ENCODE assay signal across 14 cellular contexts in the genomic region with DNA sequence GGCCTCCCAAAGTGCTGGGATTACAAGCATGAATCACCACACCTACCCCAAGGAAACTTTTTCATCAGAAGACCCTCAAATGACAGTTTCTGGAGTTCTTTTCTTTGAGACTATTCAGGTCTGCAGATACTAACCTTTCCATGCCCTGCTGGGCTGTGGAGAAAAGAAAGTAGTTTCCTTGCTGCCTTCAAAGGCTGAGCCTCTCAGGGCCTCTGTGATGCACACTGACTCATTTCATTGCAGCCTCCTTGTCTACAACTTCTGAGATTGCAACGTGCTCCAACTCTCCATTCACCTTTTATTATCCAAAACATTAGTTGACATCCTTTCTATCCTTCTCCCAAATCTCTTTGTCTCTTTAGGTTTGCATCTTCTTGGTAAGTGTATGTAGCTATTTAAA. TPM values are rescaled to one million over a fixed set of nuclear protein-coding genes. Genes with fewer than 3 reads are reported as not detected.
DNase-seq lines count a peak whose midpoint lies in the region; ATAC-seq and TF ChIP-seq lines count a peak whose summit lies in the region.
"Had no signal": no experiment of that assay in that cellular context is flagged by ENCODE, and none has a peak within 500 bp of the region (broad histone marks: within the 10 kb centered on the region; RNA-seq: fewer than 3 reads in every experiment).

No MANE protein-coding gene starts in this region.

- H3K36me3 ChIP-seq in DND-41 (ENCODE audit: insufficient read depth, low read length): no peaks in the 10 kb centered on the region
- H3K36me3 ChIP-seq: BLaER1 treated with 17β-estradiol and CSF1 and Interleukin-3, amounts not matched to agents 10 nM and 100 nM had no signal

- H2AFZ ChIP-seq in DND-41 (ENCODE audit: low read depth, low read length): peak overlapping the region; percentile 42; the same call in 1 of the 2 replicates

- H3K27ac ChIP-seq in DND-41 (ENCODE audit: low read length): peak overlapping the region; percentile 16; the same call in 1 of the 2 replicates
- H3K27ac ChIP-seq: BLaER1 treated with 17β-estradiol and CSF1 and Interleukin-3, amounts not matched to agents 10 nM and 100 nM had no signal

- H3K27ac Mint-ChIP-seq in activated CD4-positive, alpha-beta memory T cell treated with anti-CD3 and anti-CD28 coated beads, Interleukin-2, amount 10 ng/mL, durations not matched to agents 7 days and 5 days: peak overlapping the region; percentile 41

- H4K20me1 ChIP-seq in DND-41 (ENCODE audit: insufficient read depth, low read length): no peaks in the 10 kb centered on the region
- H4K20me1 ChIP-seq: BLaER1 treated with 17β-estradiol and CSF1 and Interleukin-3, amounts not matched to agents 10 nM and 100 nM had no signal

- no peaks in the 10 kb centered on the region for H3K9me3 ChIP-seq in DND-41 (ENCODE audit: insufficient read depth, low read length, severe bottlenecking)

- H3K27me3 Mint-ChIP-seq in activated CD4-positive, alpha-beta memory T cell treated with anti-CD3 and anti-CD28 coated beads, Interleukin-2, amount 10 ng/mL, durations not matched to agents 7 days and 5 days: no peaks in the 10 kb centered on the region

- DNase-seq in DND-41 (peak; percentile 49), HPDE6-E6E7 (ENCODE audit: extremely low spot score) (peak; percentile 17), fibroblast of mammary gland (ENCODE audit: low read depth) (peak; percentile 34), globus pallidus (ENCODE audit: low spot score) (no peak), retina (no peak), HK-2 (ENCODE audit: unreplicated experiment) (no peak)
- peak; percentile 46 for DNase-seq in activated CD4-positive, alpha-beta memory T cell treated with anti-CD3 and anti-CD28 coated beads, Interleukin-2, amount 10 ng/mL, durations not matched to agents 7 days and 5 days
- DNase-seq: NCI-H1092 treated with DMSO at 0.1 percent for 48 hours, NCI-H345 had no signal

- TF ChIP-seq CTCF in DND-41 (IDR thresholded peaks at IDR 0.05; ENCODE audit: borderline replicate concordance, extremely low read depth, low read length, poor library complexity, severe bottlenecking) (no peak), fibroblast of mammary gland (conservative IDR thresholded peaks at IDR 0.05; ENCODE audit: control insufficient read depth, insufficient read depth, low read depth, low read length) (no peak)

- H3K36me3 Mint-ChIP-seq in activated CD4-positive, alpha-beta memory T cell treated with anti-CD3 and anti-CD28 coated beads, Interleukin-2, amount 10 ng/mL, durations not matched to agents 7 days and 5 days (ENCODE audit: low read depth): peaks cover 20% of the 10 kb centered on the region

- POLR2A ChIA-PET in activated CD4-positive, alpha-beta memory T cell treated with anti-CD3 and anti-CD28 coated beads, Interleukin-2, amount 10 ng/mL, durations not matched to agents 7 days and 5 days (lab: Charles Lee): no interaction called here

- H3K9ac ChIP-seq in DND-41 (ENCODE audit: low read depth, low read length): no peak overlapping the region
- H3K9ac ChIP-seq: BLaER1 treated with 17β-estradiol and CSF1 and Interleukin-3, amounts not matched to agents 10 nM and 100 nM had no signal

- no peak overlapping the region for H3K4me3 Mint-ChIP-seq in activated CD4-positive, alpha-beta memory T cell treated with anti-CD3 and anti-CD28 coated beads, Interleukin-2, amount 10 ng/mL, durations not matched to agents 7 days and 5 days

- H3K4me1 ChIP-seq in DND-41 (ENCODE audit: insufficient read depth, low read length): peaks cover 47% of the 10 kb centered on the region

- no peaks in the 10 kb centered on the region for H3K27me3 ChIP-seq in DND-41 (ENCODE audit: insufficient read depth, low read length, poor library complexity)
- H3K27me3 ChIP-seq: BLaER1 treated with 17β-estradiol and CSF1 and Interleukin-3, amounts not matched to agents 10 nM and 100 nM had no signal

- H3K4me1 Mint-ChIP-seq in activated CD4-positive, alpha-beta memory T cell treated with anti-CD3 and anti-CD28 coated beads, Interleukin-2, amount 10 ng/mL, durations not matched to agents 7 days and 5 days: peaks cover 54% of the 10 kb centered on the region

- H3K4me3 ChIP-seq in DND-41 (ENCODE audit: low read depth in 1 of 2, low read length in 2 of 2) (no peak overlapping the region), fibroblast of mammary gland (ENCODE audit: control insufficient read depth, low read depth, low read length) (no peak overlapping the region)
- H3K4me3 ChIP-seq: BLaER1 treated with 17β-estradiol and CSF1 and Interleukin-3, amounts not matched to agents 10 nM and 100 nM had no signal

- H3K4me2 ChIP-seq in DND-41 (ENCODE audit: insufficient read depth, low read length): no peak overlapping the region

- CTCF ChIA-PET in activated CD4-positive, alpha-beta memory T cell treated with anti-CD3 and anti-CD28 coated beads, Interleukin-2, amount 10 ng/mL, durations not matched to agents 7 days and 5 days (lab: Charles Lee): no interaction called here

- H3K9me3 Mint-ChIP-seq in activated CD4-positive, alpha-beta memory T cell treated with anti-CD3 and anti-CD28 coated beads, Interleukin-2, amount 10 ng/mL, durations not matched to agents 7 days and 5 days: peaks cover 14% of the 10 kb centered on the region

- no peaks in the 10 kb centered on the region for H3K79me2 ChIP-seq in DND-41 (ENCODE audit: insufficient read depth, low read length)

- ATAC-seq in DND-41 (ENCODE audit: insufficient read depth, low read depth): peak; percentile 72
- ATAC-seq in GM21737 (IDR thresholded peaks at IDR 0.05; ENCODE audit: unreplicated experiment): no peak
- ATAC-seq: left lobe of liver had no signal

RNA-seq across cellular contexts. Expression of gene SAMSN1, which starts 8.8 kb away (rescaled TPM):
- 10 to 100 TPM; 87.1 to 91.0 TPM for total RNA-seq in activated CD4-positive, alpha-beta memory T cell treated with anti-CD3 and anti-CD28 coated beads, Interleukin-2, amount 10 ng/mL, durations not matched to agents 7 days and 5 days
- total RNA-seq: Daoy, epithelial cell of proximal tubule had no signal

Comparison
In these comparisons a context has a peak if more than half of its experiments do, and no peak if none do; other contexts are left out.
1. DNase-seq: peak in DND-41 (single experiment), HPDE6-E6E7 (single experiment), activated CD4-positive, alpha-beta memory T cell treated with anti-CD3 and anti-CD28 coated beads, Interleukin-2, amount 10 ng/mL, durations not matched to agents 7 days and 5 days (single experiment) and fibroblast of mammary gland (single experiment); none in globus pallidus (single experiment), retina (single experiment) and HK-2 (single experiment).